ENCODE assay signal across 8 cellular contexts in genomic region chr3:170222647-170223541, GRCh38. TPM values are rescaled to one million over a fixed set of nuclear protein-coding genes. Genes with fewer than 3 reads are reported as not detected.
DNase-seq lines count a peak whose midpoint lies in the region; ATAC-seq and TF ChIP-seq lines count a peak whose summit lies in the region.

No MANE protein-coding gene starts in this region.

- H3K9me3 ChIP-seq in HUES48 (ENCODE audit: control insufficient read depth, insufficient read depth, low read length) (no peaks in the 10 kb centered on the region), T-helper 17 cell (ENCODE audit: control insufficient read depth, low read length, poor library complexity, severe bottlenecking) (no peaks in the 10 kb centered on the region), mammary epithelial cell (replicated peaks; ENCODE audit: insufficient read depth, low read length) (no peaks in the 10 kb centered on the region)

- H3K9ac ChIP-seq in HUES48 (ENCODE audit: low read depth, low read length), result peak overlapping the region; percentile 100
- H3K9ac ChIP-seq in mammary epithelial cell (ENCODE audit: insufficient read depth, low read length), result peak overlapping the region; percentile 99

- peak overlapping the region; percentile 94 for H3K4me3 Mint-ChIP-seq in T-helper 17 cell

- peak; percentile 80 for DNase-seq in DMS 273 (lab: John Stamatoyannopoulos, UW; ENCODE audit: unreplicated experiment)
- DNase-seq in GM20000 (ENCODE audit: low spot score), result peak; percentile 63
- peak in 1 of 3 donors; percentile 7 for DNase-seq in T-helper 17 cell
- DNase-seq in mammary epithelial cell, result peak; percentile 51
- DNase-seq in islet precursor cell, result peak; percentile 79
- peak in 2 of 3 donors; percentile 18 to 24 for DNase-seq in stimulated activated CD4-positive, alpha-beta T cell treated with anti-CD3 and anti-CD28 coated beads, Interleukin-12 subunit alpha, Interleukin-12 subunit beta, amount 100 ng/mL, for 48 hours (ENCODE audit: low read depth in 2 of 3, low spot score in 1 of 3)
- DNase-seq in DMS114 treated with DMSO at 0.1 percent for 48 hours (lab: John Stamatoyannopoulos, UW; ENCODE audit: unreplicated experiment), result no peak

- peak overlapping the region; percentile 96 for H2AFZ ChIP-seq in mammary epithelial cell (ENCODE audit: low read depth, low read length)

- peaks cover 32% of the 10 kb centered on the region for H3K4me1 Mint-ChIP-seq in T-helper 17 cell

- peak overlapping the region; percentile 88 for H3K4me2 ChIP-seq in mammary epithelial cell (ENCODE audit: insufficient read depth, low read depth, low read length)

- H3K27me3 ChIP-seq in HUES48 (ENCODE audit: control insufficient read depth, insufficient read depth, low read length) (no peaks in the 10 kb centered on the region), mammary epithelial cell (ENCODE audit: insufficient read depth, low read length) (no peaks in the 10 kb centered on the region)

- 0% methylated on average over 12 of the region's 42 CpGs for WGBS in mammary epithelial cell (ENCODE audit: low coverage, missing lambda C conversion rate)

- ATAC-seq in T-helper 17 cell, result peak; percentile 42

- intact Hi-C loops in mammary epithelial cell (cut with micrococcal nuclease), result loop anchor here (2.0 to 5.0 kb wide), 3 partner anchors 22 to 42 kb away; partner anchors contain the start of gene PHC3

- dilution Hi-C loops in mammary epithelial cell (cut with HindIII; ENCODE audit: low sequenced_read_pairs), result no loop called here

- peaks cover 24% of the 10 kb centered on the region for H3K4me1 ChIP-seq in HUES48 (ENCODE audit: control insufficient read depth, insufficient read depth, low read length)
- H3K4me1 ChIP-seq in mammary epithelial cell (ENCODE audit: insufficient read depth, low read length), result peaks cover 36% of the 10 kb centered on the region

- in situ Hi-C loops in mammary epithelial cell (cut with MboI; ENCODE audit: low sequenced_read_pairs in 2 of 2), result no loop called here

- peak overlapping the region; percentile 95 for H3K27ac Mint-ChIP-seq in T-helper 17 cell

- H4K20me1 ChIP-seq in mammary epithelial cell (ENCODE audit: insufficient read depth, low read length), result no peaks in the 10 kb centered on the region

- H3K36me3 ChIP-seq in HUES48 (ENCODE audit: control insufficient read depth, insufficient read depth, low read length) (no peaks in the 10 kb centered on the region), mammary epithelial cell (ENCODE audit: insufficient read depth, low read length) (no peaks in the 10 kb centered on the region)

- no peaks in the 10 kb centered on the region for H3K36me3 Mint-ChIP-seq in T-helper 17 cell (ENCODE audit: low read depth)

- H3K27me3 Mint-ChIP-seq in T-helper 17 cell, result no peaks in the 10 kb centered on the region

- TF ChIP-seq CTCF in GM20000 (IDR thresholded peaks at IDR 0.05; ENCODE audit: extremely low read depth, missing control alignments) (no peak), mammary epithelial cell (conservative IDR thresholded peaks at IDR 0.05 in 1 of 2, IDR thresholded peaks at IDR 0.05 in 1 of 2; ENCODE audit: extremely low read depth in 1 of 2, insufficient read depth in 1 of 2, low read depth in 1 of 2, low read length in 2 of 2) (peak; percentile 7 to 29)

- peaks cover 55% of the 10 kb centered on the region for H3K79me2 ChIP-seq in mammary epithelial cell (ENCODE audit: insufficient read depth, low read length)

- CTCF ChIA-PET in mammary epithelial cell (lab: Charles Lee; ENCODE audit: low non-redundant PET), result no interaction called here

- H3K27ac ChIP-seq in HUES48 (ENCODE audit: low read depth, low read length) (peak overlapping the region; percentile 90), mammary epithelial cell (ENCODE audit: insufficient read depth, low read depth, low read length) (peak overlapping the region; percentile 99)

- TSS peak; percentile 20 for BruUV-seq in mammary epithelial cell (replicated peaks; lab: Mats Ljungman, UMichigan)

- H3K4me3 ChIP-seq in HUES48 (ENCODE audit: low read depth, low read length) (peak overlapping the region; percentile 99), mammary epithelial cell (replicated peaks in 1 of 3; ENCODE audit: insufficient read depth in 1 of 3, low read depth in 2 of 3, low read length in 3 of 3) (peak overlapping the region; percentile 51 to 84 (median 77))

RNA-seq across cellular contexts. Expression of gene PRKCI, which starts 0.7 kb away (rescaled TPM):
- total RNA-seq in T-helper 17 cell (10 to 100 TPM; 18.0 to 18.7 TPM), mammary epithelial cell (100 to 1,000 TPM in 1 of 2 donors, 10 to 100 TPM in 1; 62.7 to 122 TPM)
- polyA plus RNA-seq in mammary epithelial cell, result 27.4 TPM
- polyA minus RNA-seq in mammary epithelial cell, result 39.6 TPM

RNA-seq across cellular contexts. Expression of gene PHC3, which starts 41.4 kb away (rescaled TPM):
- total RNA-seq in T-helper 17 cell (100 to 1,000 TPM; 124 to 134 TPM), mammary epithelial cell (10 to 100 TPM; 43.0 to 51.4 TPM)
- polyA plus RNA-seq in mammary epithelial cell, result 41.7 TPM
- 52.8 TPM for polyA minus RNA-seq in mammary epithelial cell
